14 cellular contexts compared by ENCODE assay signal in the genomic region with DNA sequence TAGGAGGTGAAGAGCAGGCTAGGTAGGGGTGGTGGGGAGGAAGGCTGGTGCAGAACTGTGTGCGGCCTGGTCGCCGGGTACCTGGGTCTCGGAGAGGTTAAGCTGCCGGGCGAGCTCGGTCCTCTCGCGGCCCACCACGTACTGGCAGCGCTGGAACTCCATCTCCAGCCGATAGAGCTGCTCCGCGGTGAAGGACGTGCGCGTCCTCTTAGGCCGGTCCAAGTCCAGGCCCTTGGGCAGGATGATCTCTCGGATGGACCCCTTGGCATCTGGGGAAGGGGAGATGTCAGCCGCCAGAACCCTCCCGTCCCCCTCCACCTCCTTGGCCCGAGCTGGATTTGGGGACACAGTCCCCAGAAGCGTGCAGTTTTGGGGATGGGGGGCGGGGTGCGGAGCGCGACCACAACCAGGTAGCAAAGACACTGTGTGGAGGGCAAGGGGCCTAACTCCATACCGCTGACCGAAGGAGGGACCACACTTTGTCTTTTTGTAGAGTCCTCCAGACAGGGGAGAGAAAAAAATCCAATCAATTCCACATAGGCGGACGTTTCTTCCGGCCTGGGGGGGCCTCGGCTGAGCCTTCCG. TPM values are rescaled to one million over a fixed set of nuclear protein-coding genes. Genes with fewer than 3 reads are reported as not detected.
DNase-seq lines count a peak whose midpoint lies in the region; ATAC-seq lines count a peak whose summit lies in the region.
"Had no signal": no experiment of that assay in that cellular context is flagged by ENCODE, and none has a peak within 500 bp of the region (broad histone marks: within the 10 kb centered on the region; RNA-seq: fewer than 3 reads in every experiment).

No MANE protein-coding gene starts in this region.

- no peak overlapping the region for H3K4me3 ChIP-seq in mesendoderm (ENCODE audit: low read length)
- peak overlapping the region in 3 of 5 donors; percentile 47 to 69 (median 64) for H3K4me3 ChIP-seq in subcutaneous abdominal adipose tissue (ENCODE audit: low read depth in 1 of 5, low read length in 5 of 5)
- H3K4me3 ChIP-seq: lung, uterus had no signal

- H3K36me3 ChIP-seq in mesendoderm (ENCODE audit: control insufficient read depth, insufficient read depth, low read length) (no peaks in the 10 kb centered on the region), subcutaneous abdominal adipose tissue (ENCODE audit: control insufficient read depth in 5 of 5, insufficient read depth in 5 of 5, low read length in 5 of 5) (no peaks in the 10 kb centered on the region)
- H3K36me3 ChIP-seq: uterus had no signal

- H3K4me1 ChIP-seq in mesendoderm (ENCODE audit: control insufficient read depth, low read depth, low read length), result peaks cover 8% of the 10 kb centered on the region
- peaks cover 0 to 61% (median 52%) of the 10 kb centered on the region in 5 donors for H3K4me1 ChIP-seq in subcutaneous abdominal adipose tissue (ENCODE audit: control insufficient read depth in 5 of 5, insufficient read depth in 5 of 5, low read length in 5 of 5)

- H4K5ac ChIP-seq in mesendoderm (ENCODE audit: low read length), result no peak overlapping the region

- no peaks in the 10 kb centered on the region for H3K79me1 ChIP-seq in mesendoderm (ENCODE audit: low read length)

- H3K9me3 Mint-ChIP-seq in activated naive CD8-positive, alpha-beta T cell treated with anti-CD3 and anti-CD28 coated beads, Interleukin-2, amount 10 ng/mL, durations not matched to agents 7 days and 5 days, result peaks cover 1% of the 10 kb centered on the region
- no peaks in the 10 kb centered on the region for H3K9me3 Mint-ChIP-seq in activated naive CD8-positive, alpha-beta T cell treated with anti-CD3 and anti-CD28 coated beads for 36 hours
- H3K9me3 Mint-ChIP-seq: dendritic cell treated with granulocyte-macrophage colony-stimulating factor and Interleukin-4, amounts not matched to agents 40 ng/mL and 50 ng/mL, for 4 days had no signal

- H2AK5ac ChIP-seq in mesendoderm (ENCODE audit: low read length), result no peak overlapping the region

- H2BK5ac ChIP-seq in mesendoderm (ENCODE audit: low read length), result no peak overlapping the region

- peaks cover 8% of the 10 kb centered on the region for H3K4me1 Mint-ChIP-seq in activated naive CD8-positive, alpha-beta T cell treated with anti-CD3 and anti-CD28 coated beads, Interleukin-2, amount 10 ng/mL, durations not matched to agents 7 days and 5 days
- peaks cover 22% of the 10 kb centered on the region for H3K4me1 Mint-ChIP-seq in activated naive CD8-positive, alpha-beta T cell treated with anti-CD3 and anti-CD28 coated beads for 36 hours

- no peak for DNase-seq in activated naive CD8-positive, alpha-beta T cell treated with anti-CD3 and anti-CD28 coated beads, Interleukin-2, amount 10 ng/mL, durations not matched to agents 7 days and 5 days
- no peak for DNase-seq in activated naive CD8-positive, alpha-beta T cell treated with anti-CD3 and anti-CD28 coated beads for 36 hours
- DNase-seq in astrocyte of the hippocampus (ENCODE audit: low read depth, low spot score), result peak; percentile 29
- peak; percentile 25 for DNase-seq in mesendoderm
- no peak for DNase-seq in NCI-H524 treated with DMSO at 0.1 percent for 48 hours (lab: John Stamatoyannopoulos, UW)
- DNase-seq: activated CD4-positive, CD25-positive, alpha-beta regulatory T cell treated with anti-CD3 and anti-CD28 coated beads, Interleukin-2, amount 50 U/mL, for 72 hours; activated effector memory CD4-positive, alpha-beta T cell treated with anti-CD3 and anti-CD28 coated beads, Interleukin-2, amount 50 U/mL, for 16 hours; NCI-H510A treated with DMSO at 0.1 percent for 48 hours; uterus had no signal

- peaks cover 76% of the 10 kb centered on the region for H3K27me3 Mint-ChIP-seq in activated naive CD8-positive, alpha-beta T cell treated with anti-CD3 and anti-CD28 coated beads, Interleukin-2, amount 10 ng/mL, durations not matched to agents 7 days and 5 days
- H3K27me3 Mint-ChIP-seq in activated naive CD8-positive, alpha-beta T cell treated with anti-CD3 and anti-CD28 coated beads for 36 hours, result peaks cover 89% of the 10 kb centered on the region

- H3K27me3 ChIP-seq in mesendoderm (ENCODE audit: insufficient read depth, low read length, poor library complexity) (peaks cover 56% of the 10 kb centered on the region), subcutaneous abdominal adipose tissue (ENCODE audit: control insufficient read depth in 5 of 5, insufficient read depth in 4 of 5, low read length in 5 of 5) (peaks cover 56 to 87% (median 72%) of the 10 kb centered on the region in 5 donors)

- no CpG with 5 or more reads among the region's 34 CpGs for WGBS in mesendoderm (ENCODE audit: extremely low coverage, insufficient coverage, low lambda C conversion rate)

- no peaks in the 10 kb centered on the region for H3K9me3 ChIP-seq in subcutaneous abdominal adipose tissue (ENCODE audit: control insufficient read depth in 5 of 5, low read length in 5 of 5)
- H3K9me3 ChIP-seq: uterus had no signal

- H2BK120ac ChIP-seq in mesendoderm (ENCODE audit: low read depth, low read length), result no peak overlapping the region

- no peaks in the 10 kb centered on the region for H3K79me2 ChIP-seq in mesendoderm (ENCODE audit: control insufficient read depth, insufficient read depth, low read length)

- H3K9ac ChIP-seq in mesendoderm (ENCODE audit: low read length) (peak overlapping the region; percentile 74), subcutaneous abdominal adipose tissue (ENCODE audit: low read length in 5 of 5) (no peak overlapping the region)

- no peak overlapping the region for H2BK15ac ChIP-seq in mesendoderm (replicated peaks; ENCODE audit: low read depth)

- peak overlapping the region; percentile 19 for H3K4ac ChIP-seq in mesendoderm (ENCODE audit: low read depth, low read length)

- H4K8ac ChIP-seq in mesendoderm (ENCODE audit: low read depth, low read length), result no peak overlapping the region

- H3K18ac ChIP-seq in mesendoderm (ENCODE audit: low read length), result no peak overlapping the region

- H3K27ac Mint-ChIP-seq in activated naive CD8-positive, alpha-beta T cell treated with anti-CD3 and anti-CD28 coated beads, Interleukin-2, amount 10 ng/mL, durations not matched to agents 7 days and 5 days, result peak overlapping the region; percentile 48
- no peak overlapping the region for H3K27ac Mint-ChIP-seq in activated naive CD8-positive, alpha-beta T cell treated with anti-CD3 and anti-CD28 coated beads for 36 hours
- H3K27ac Mint-ChIP-seq: dendritic cell treated with granulocyte-macrophage colony-stimulating factor and Interleukin-4, amounts not matched to agents 40 ng/mL and 50 ng/mL, for 4 days had no signal

- peaks cover 6% of the 10 kb centered on the region for H3K36me3 Mint-ChIP-seq in activated naive CD8-positive, alpha-beta T cell treated with anti-CD3 and anti-CD28 coated beads, Interleukin-2, amount 10 ng/mL, durations not matched to agents 7 days and 5 days
- peaks cover 3% of the 10 kb centered on the region for H3K36me3 Mint-ChIP-seq in activated naive CD8-positive, alpha-beta T cell treated with anti-CD3 and anti-CD28 coated beads for 36 hours

- H3K27ac ChIP-seq in mesendoderm (ENCODE audit: low read depth, low read length) (no peak overlapping the region), subcutaneous abdominal adipose tissue (ENCODE audit: low read depth, low read length) (no peak overlapping the region)
- H3K27ac ChIP-seq: uterus had no signal

- POLR2A ChIA-PET in activated naive CD8-positive, alpha-beta T cell treated with anti-CD3 and anti-CD28 coated beads, Interleukin-2, amount 10 ng/mL, durations not matched to agents 7 days and 5 days (lab: Charles Lee), result interaction anchor here (0.6 kb wide), 1 partner anchor 110 kb away, joined by 3 read pairs; no protein-coding TSS in a partner anchor

- peak overlapping the region; percentile 28 for H3K4me3 Mint-ChIP-seq in activated naive CD8-positive, alpha-beta T cell treated with anti-CD3 and anti-CD28 coated beads, Interleukin-2, amount 10 ng/mL, durations not matched to agents 7 days and 5 days
- H3K4me3 Mint-ChIP-seq in activated naive CD8-positive, alpha-beta T cell treated with anti-CD3 and anti-CD28 coated beads for 36 hours, result no peak overlapping the region

- no peak for ATAC-seq in activated naive CD8-positive, alpha-beta T cell treated with anti-CD3 and anti-CD28 coated beads, Interleukin-2, amount 10 ng/mL, durations not matched to agents 7 days and 5 days (ENCODE audit: low read depth)
- no peak for ATAC-seq in GM18907 (IDR thresholded peaks at IDR 0.05; ENCODE audit: unreplicated experiment)
- no peak for ATAC-seq in HG02884 (IDR thresholded peaks at IDR 0.05; ENCODE audit: unreplicated experiment)

- peak overlapping the region; percentile 44 for H3K4me2 ChIP-seq in mesendoderm (ENCODE audit: low read length)

- H3K23ac ChIP-seq in mesendoderm (ENCODE audit: low read length), result no peak overlapping the region

- peak overlapping the region; percentile 80 for H3K56ac ChIP-seq in mesendoderm (ENCODE audit: low read length)

RNA-seq across cellular contexts. Expression of gene VAX1, which starts 1.6 kb away (rescaled TPM):
- not detected for total RNA-seq in activated naive CD8-positive, alpha-beta T cell treated with anti-CD3 and anti-CD28 coated beads, Interleukin-2, amount 10 ng/mL, durations not matched to agents 7 days and 5 days
- total RNA-seq in activated naive CD8-positive, alpha-beta T cell treated with anti-CD3 and anti-CD28 coated beads for 36 hours, result not detected
- 0.14 TPM for polyA plus RNA-seq in mesendoderm (2013, experiment 1 of 2)
- 0.15 TPM for polyA plus RNA-seq in mesendoderm (2013, experiment 2 of 2)
- total RNA-seq: lung, uterus had no signal
- polyA plus RNA-seq: lung had no signal

Comparison
In these comparisons a context has a peak if more than half of its experiments do, and no peak if none do; other contexts are left out.
1. DNase-seq: peak in astrocyte of the hippocampus (single experiment) and mesendoderm (single experiment); none in activated naive CD8-positive, alpha-beta T cell treated with anti-CD3 and anti-CD28 coated beads, Interleukin-2, amount 10 ng/mL, durations not matched to agents 7 days and 5 days (single experiment), activated naive CD8-positive, alpha-beta T cell treated with anti-CD3 and anti-CD28 coated beads for 36 hours (single experiment) and NCI-H524 treated with DMSO at 0.1 percent for 48 hours (single experiment).